Comparison of ENCODE assay signal across 8 cellular contexts in genomic region chr21:32411366-32412161, GRCh38. TPM values are rescaled to one million over a fixed set of nuclear protein-coding genes. Genes with fewer than 3 reads are reported as not detected.
DNase-seq lines count a peak whose midpoint lies in the region; ATAC-seq and TF ChIP-seq lines count a peak whose summit lies in the region.

No MANE protein-coding gene starts in this region.

- H3K4me3 ChIP-seq in right lobe of liver: peak overlapping the region; percentile 59 to 64 (median 60)

- peak; percentile 82 to 91 (median 87) for ATAC-seq in right lobe of liver

- no peaks in the 10 kb centered on the region for H3K9me3 ChIP-seq in right lobe of liver

- H3K27ac Mint-ChIP-seq in activated CD4-positive, alpha-beta T cell treated with anti-CD3 and anti-CD28 coated beads, Interleukin-2, amount 10 ng/mL, durations not matched to agents 24 days and 14 days: peak overlapping the region; percentile 94
- H3K27ac Mint-ChIP-seq in dendritic cell treated with granulocyte-macrophage colony-stimulating factor and Interleukin-4, amounts not matched to agents 40 ng/mL and 50 ng/mL, for 4 days: peak overlapping the region; percentile 75

- no peaks in the 10 kb centered on the region for H3K27me3 ChIP-seq in right lobe of liver

- peaks cover 2% of the 10 kb centered on the region for H3K27me3 Mint-ChIP-seq in activated CD4-positive, alpha-beta T cell treated with anti-CD3 and anti-CD28 coated beads, Interleukin-2, amount 10 ng/mL, durations not matched to agents 24 days and 14 days
- peaks cover 28% of the 10 kb centered on the region for H3K27me3 Mint-ChIP-seq in dendritic cell treated with granulocyte-macrophage colony-stimulating factor and Interleukin-4, amounts not matched to agents 40 ng/mL and 50 ng/mL, for 4 days

- intact Hi-C loops in activated CD4-positive, alpha-beta T cell treated with anti-CD3 and anti-CD28 coated beads, Interleukin-2, amount 10 ng/mL, durations not matched to agents 24 days and 14 days (cut with micrococcal nuclease): loop anchor here (1.0 to 5.0 kb wide), 3 partner anchors 18 to 316 kb away; partner anchors contain the start of genes SYNJ1 and URB1
- intact Hi-C loops in dendritic cell treated with granulocyte-macrophage colony-stimulating factor and Interleukin-4, amounts not matched to agents 40 ng/mL and 50 ng/mL, for 4 days (cut with micrococcal nuclease): loop anchor here (1.0 to 5.0 kb wide), 2 partner anchors 18 to 156 kb away; partner anchors contain the start of gene URB1
- intact Hi-C loops in right lobe of liver (cut with DNase I): no loop called here

- no peaks in the 10 kb centered on the region for H3K9me3 Mint-ChIP-seq in activated CD4-positive, alpha-beta T cell treated with anti-CD3 and anti-CD28 coated beads, Interleukin-2, amount 10 ng/mL, durations not matched to agents 24 days and 14 days
- no peaks in the 10 kb centered on the region for H3K9me3 Mint-ChIP-seq in dendritic cell treated with granulocyte-macrophage colony-stimulating factor and Interleukin-4, amounts not matched to agents 40 ng/mL and 50 ng/mL, for 4 days

- peak; percentile 88 for DNase-seq in AG20443 (ENCODE audit: low spot score)
- DNase-seq in M059J (ENCODE audit: low read depth): peak; percentile 56
- DNase-seq in activated CD4-positive, alpha-beta T cell treated with anti-CD3 and anti-CD28 coated beads, Interleukin-2, amount 10 ng/mL, durations not matched to agents 24 days and 14 days: peak; percentile 89
- peak; percentile 85 to 88 (median 87) for DNase-seq in right lobe of liver
- peak; percentile 71 to 79 for DNase-seq in stimulated activated CD4-positive, alpha-beta T cell treated with anti-CD3 and anti-CD28 coated beads, Interleukin-2, amount 100 ng/mL, for 24 hours
- DNase-seq in NCI-H82 treated with DMSO at 0.1 percent for 48 hours (lab: John Stamatoyannopoulos, UW; ENCODE audit: unreplicated experiment): no peak
- no peak for DNase-seq in GM10248 (ENCODE audit: extremely low spot score)

- H3K4me1 Mint-ChIP-seq in activated CD4-positive, alpha-beta T cell treated with anti-CD3 and anti-CD28 coated beads, Interleukin-2, amount 10 ng/mL, durations not matched to agents 24 days and 14 days: peaks cover 17% of the 10 kb centered on the region
- peaks cover 15% of the 10 kb centered on the region for H3K4me1 Mint-ChIP-seq in dendritic cell treated with granulocyte-macrophage colony-stimulating factor and Interleukin-4, amounts not matched to agents 40 ng/mL and 50 ng/mL, for 4 days (ENCODE audit: low read depth)

- whole genome bisulfite sequencing in right lobe of liver (ENCODE audit: insufficient coverage, low coverage, low lambda C conversion rate, missing lambda C conversion rate): 13% methylated on average over 11 of the region's 63 CpGs

- peaks cover 0 to 8% (median 0%) of the 10 kb centered on the region in 4 donors for H3K4me1 ChIP-seq in right lobe of liver

- H3K36me3 Mint-ChIP-seq in activated CD4-positive, alpha-beta T cell treated with anti-CD3 and anti-CD28 coated beads, Interleukin-2, amount 10 ng/mL, durations not matched to agents 24 days and 14 days (ENCODE audit: low read depth): no peaks in the 10 kb centered on the region
- H3K36me3 Mint-ChIP-seq in dendritic cell treated with granulocyte-macrophage colony-stimulating factor and Interleukin-4, amounts not matched to agents 40 ng/mL and 50 ng/mL, for 4 days (ENCODE audit: low read depth): no peaks in the 10 kb centered on the region

- H3K27ac ChIP-seq in right lobe of liver: peak overlapping the region; percentile 77 to 84 (median 84)

- peak overlapping the region; percentile 95 for H3K4me3 Mint-ChIP-seq in activated CD4-positive, alpha-beta T cell treated with anti-CD3 and anti-CD28 coated beads, Interleukin-2, amount 10 ng/mL, durations not matched to agents 24 days and 14 days
- H3K4me3 Mint-ChIP-seq in dendritic cell treated with granulocyte-macrophage colony-stimulating factor and Interleukin-4, amounts not matched to agents 40 ng/mL and 50 ng/mL, for 4 days: peak overlapping the region; percentile 89

- POLR2A ChIA-PET in GM10248 (lab: Yijun Ruan, JAX): no interaction called here

- TF ChIP-seq CTCF in right lobe of liver (IDR thresholded peaks at IDR 0.05) (no peak), GM10248 (IDR thresholded peaks at IDR 0.05; ENCODE audit: control extremely low read depth, extremely low read depth, low read depth, missing control alignments) (no peak)

- CTCF ChIA-PET in GM10248 (lab: Yijun Ruan, JAX): interaction anchor here (1.1 kb wide), 1 partner anchor 10 kb away, joined by 3 read pairs; no protein-coding TSS in a partner anchor

- H3K36me3 ChIP-seq in right lobe of liver: no peaks in the 10 kb centered on the region

- TF ChIP-seq POLR2A in right lobe of liver (IDR thresholded peaks at IDR 0.05): peak; percentile 80

RNA-seq across cellular contexts. Expression of gene EVA1C, which starts 0.9 kb away (rescaled TPM):
- total RNA-seq in M059J (2014; rRNA removed; shearing (Covaris generic)): 8.1 and 10.4 TPM in 2 replicates
- 6.0 and 8.2 TPM in 2 replicates for total RNA-seq in activated CD4-positive, alpha-beta T cell treated with anti-CD3 and anti-CD28 coated beads, Interleukin-2, amount 10 ng/mL, durations not matched to agents 24 days and 14 days
- total RNA-seq in right lobe of liver: 1 to 10 TPM; 2.4 to 5.9 (median 4.2) TPM

RNA-seq across cellular contexts. Expression of gene URB1, which starts 18.8 kb away (rescaled TPM):
- total RNA-seq in M059J (2014; rRNA removed; shearing (Covaris generic)): 8.9 and 18.1 TPM in 2 replicates
- total RNA-seq in activated CD4-positive, alpha-beta T cell treated with anti-CD3 and anti-CD28 coated beads, Interleukin-2, amount 10 ng/mL, durations not matched to agents 24 days and 14 days: 39.2 and 41.7 TPM in 2 replicates
- total RNA-seq in right lobe of liver: 10 to 100 TPM in 3 of 6 experiments, 1 to 10 TPM in 3; 6.3 to 13.6 (median 9.8) TPM

Comparison
In these comparisons a context has a peak if more than half of its experiments do, and no peak if none do; other contexts are left out.
1. DNase-seq: peak in AG20443 (single experiment), M059J (single experiment), activated CD4-positive, alpha-beta T cell treated with anti-CD3 and anti-CD28 coated beads, Interleukin-2, amount 10 ng/mL, durations not matched to agents 24 days and 14 days (single experiment), right lobe of liver (3 of 3) and stimulated activated CD4-positive, alpha-beta T cell treated with anti-CD3 and anti-CD28 coated beads, Interleukin-2, amount 100 ng/mL, for 24 hours (2 of 2); none in NCI-H82 treated with DMSO at 0.1 percent for 48 hours (single experiment) and GM10248 (single experiment).
2. intact Hi-C loops: an anchor here in activated CD4-positive, alpha-beta T cell treated with anti-CD3 and anti-CD28 coated beads, Interleukin-2, amount 10 ng/mL, durations not matched to agents 24 days and 14 days (1.0 to 5.0 kb wide) and dendritic cell treated with granulocyte-macrophage colony-stimulating factor and Interleukin-4, amounts not matched to agents 40 ng/mL and 50 ng/mL, for 4 days (1.0 to 5.0 kb wide); none called in right lobe of liver.